Comparison of ENCODE assay signal across 37 cellular contexts in the genomic region with DNA sequence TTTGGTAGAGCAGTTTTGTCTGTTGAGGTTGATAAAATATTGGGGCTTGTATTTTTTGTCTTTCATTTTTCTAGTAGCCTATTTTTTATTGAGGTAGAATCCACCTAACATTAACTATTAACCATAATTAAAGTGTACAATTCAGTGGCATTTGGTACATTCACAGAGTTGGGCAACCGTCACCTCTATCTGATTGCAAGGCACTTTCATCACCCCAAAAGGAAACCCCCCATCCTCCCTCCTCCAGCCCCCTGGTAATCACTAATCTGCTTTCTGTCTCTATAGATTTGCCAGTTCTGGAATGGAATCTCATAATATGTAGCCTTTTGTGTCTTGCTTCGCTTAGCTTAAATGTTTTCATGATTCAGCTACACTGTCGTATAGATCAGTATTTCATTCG. TPM values are rescaled to one million over a fixed set of nuclear protein-coding genes. Genes with fewer than 3 reads are reported as not detected.
"Had no signal": no experiment of that assay in that cellular context is flagged by ENCODE, and none has a peak within 500 bp of the region (broad histone marks: within the 10 kb centered on the region; RNA-seq: fewer than 3 reads in every experiment).

No MANE protein-coding gene starts in this region.

- H3K27me3 ChIP-seq: ascending aorta, body of pancreas, brain microvascular endothelial cell, breast epithelium had no signal

- DNase-seq: activated effector memory CD4-positive, alpha-beta T cell treated with anti-CD3 and anti-CD28 coated beads, Interleukin-2, amount 50 U/mL, for 16 hours; activated effector memory CD4-positive, alpha-beta T cell treated with Interleukin-2 at 50 U/mL for 16 hours; activated gamma-delta T cell; activated gamma-delta T cell treated with Interleukin-2 at 50 U/mL for 16 hours; activated naive CD4-positive, alpha-beta T cell; activated naive CD4-positive, alpha-beta T cell treated with anti-CD3 and anti-CD28 coated beads for 36 hours; activated naive CD4-positive, alpha-beta T cell treated with anti-CD3 and anti-CD28 coated beads, Interleukin-2, amount 10 ng/mL, durations not matched to agents 7 days and 5 days; activated naive CD4-positive, alpha-beta T cell treated with anti-CD3 and anti-CD28 coated beads, Interleukin-2, amount 50 U/mL, for 16 hours; activated naive CD4-positive, alpha-beta T cell treated with Interleukin-2 at 50 U/mL for 16 hours; activated naive CD8-positive, alpha-beta T cell treated with anti-CD3 and anti-CD28 coated beads for 36 hours; activated naive CD8-positive, alpha-beta T cell treated with anti-CD3 and anti-CD28 coated beads, Interleukin-2, amount 10 ng/mL, durations not matched to agents 7 days and 5 days; activated naive CD8-positive, alpha-beta T cell treated with anti-CD3 and anti-CD28 coated beads, Interleukin-2, amount 50 U/mL, for 24 hours; activated T-cell treated with anti-CD3 and anti-CD28 coated beads, Interleukin-2, amount 50 U/mL, for 24 hours; activated T-cell treated with anti-CD3 and anti-CD28 coated beads, Interleukin-2, amount 50 U/mL, for 4 hours; activated T-cell treated with anti-CD3 and anti-CD28 coated beads, Interleukin-2, amount 50 U/mL, for 48 hours; activated T-cell treated with anti-CD3 and anti-CD28 coated beads, Interleukin-2, amount 50 U/mL, for 72 hours; adrenal gland; amniotic stem cell; amygdala; anterior cingulate cortex; aorta; body of pancreas; brain microvascular endothelial cell; caudate nucleus; central memory CD4-positive, alpha-beta T cell; cerebellar nuclear complex had no signal

- FAIRE-seq: bronchial epithelial cell had no signal

- H3K36me3 ChIP-seq: adrenal gland, ascending aorta, brain microvascular endothelial cell, breast epithelium, cardiac muscle cell had no signal

- ATAC-seq: activated naive CD4-positive, alpha-beta T cell treated with anti-CD3 and anti-CD28 coated beads, Interleukin-2, amount 50 U/mL, for 72 hours; activated naive CD8-positive, alpha-beta T cell treated with anti-CD3 and anti-CD28 coated beads, Interleukin-2, amount 50 U/mL, for 24 hours; activated T-cell treated with anti-CD3 and anti-CD28 coated beads, Interleukin-2, amount 50 U/mL, for 4 hours; activated T-cell treated with anti-CD3 and anti-CD28 coated beads, Interleukin-2, amount 50 U/mL, for 72 hours; activated T-helper 17 cell treated with anti-CD3 and anti-CD28 coated beads, Interleukin-2, amount 50 U/mL, for 72 hours; body of pancreas had no signal

- H3K27ac ChIP-seq: adrenal gland, ascending aorta, body of pancreas, brain microvascular endothelial cell, breast epithelium, cardiac muscle cell had no signal

- H3K4me1 ChIP-seq: adrenal gland, ascending aorta, body of pancreas, breast epithelium had no signal

- H3K4me3 ChIP-seq: adrenal gland, ascending aorta, body of pancreas, breast epithelium, cardiac muscle cell had no signal

- H3K9me3 ChIP-seq: adrenal gland, ascending aorta, body of pancreas, breast epithelium had no signal

RNA-seq across cellular contexts. Expression of gene DMRT3, which starts 55.5 kb away (rescaled TPM):
- total RNA-seq: activated naive CD4-positive, alpha-beta T cell treated with anti-CD3 and anti-CD28 coated beads for 36 hours; activated naive CD4-positive, alpha-beta T cell treated with anti-CD3 and anti-CD28 coated beads, Interleukin-2, amount 50 U/mL, for 72 hours; activated naive CD8-positive, alpha-beta T cell treated with anti-CD3 and anti-CD28 coated beads for 36 hours; activated naive CD8-positive, alpha-beta T cell treated with anti-CD3 and anti-CD28 coated beads, Interleukin-2, amount 10 ng/mL, durations not matched to agents 7 days and 5 days; activated T-cell treated with anti-CD3 and anti-CD28 coated beads, Interleukin-2, amount 50 U/mL, for 4 hours; activated T-cell treated with anti-CD3 and anti-CD28 coated beads, Interleukin-2, amount 50 U/mL, for 72 hours; activated T-helper 1 cell treated with anti-CD3 and anti-CD28 coated beads, Interleukin-12 subunit alpha, Interleukin-12 subunit beta, Interleukin-2, Interleukin-4 antibody, amounts not matched to agents 30 ng/mL and 10 ng/mL and 1 ng/mL, durations not matched to agents 14 hours and 24 hours and 36 hours; activated T-helper 17 cell treated with anti-CD3 and anti-CD28 coated beads, Interleukin-2, amount 50 U/mL, for 72 hours; activated T-helper 2 cell treated with anti-CD3 and anti-CD28 coated beads, Interferon-gamma antibody, Interleukin-2, Interleukin-4, amounts not matched to agents 10 μg/mL and 5 μg/mL and 100 μg/mL, durations not matched to agents 14 hours and 24 hours and 36 hours; adrenal gland; ascending aorta; astrocyte; body of pancreas; bronchial epithelial cell; cardiac muscle cell; cerebellum; chondrocyte had no signal
- polyA plus RNA-seq: aorta, cardiac muscle cell had no signal
